In genomic region chr7:14894826-14895225, GRCh38 we compare ENCODE assay signal across 23 cellular contexts. TPM values are rescaled to one million over a fixed set of nuclear protein-coding genes. Genes with fewer than 3 reads are reported as not detected.
"Had no signal": no experiment of that assay in that cellular context is flagged by ENCODE, and none has a peak within 500 bp of the region (broad histone marks: within the 10 kb centered on the region; RNA-seq: fewer than 3 reads in every experiment).

No MANE protein-coding gene starts in this region.

- H3K27ac Mint-ChIP-seq: activated B cell treated with CpG ODN at 0.5 μM for 24 hours; activated CD4-positive, alpha-beta memory T cell treated with anti-CD3 and anti-CD28 coated beads for 36 hours; activated naive CD8-positive, alpha-beta T cell treated with anti-CD3 and anti-CD28 coated beads for 36 hours; effector memory CD8-positive, alpha-beta T cell; mesothelial cell of epicardium; natural killer cell treated with Interleukin-12 subunit alpha and Interleukin-12 subunit beta and Interleukin-15 and Interleukin-18, amount 100 ng/mL, for 72 hours; stimulated activated memory B cell treated with anti-CD40 and anti-IgM and Interleukin-4, amounts not matched to agents 10 μg/mL and 1 μg/mL and 100 μg/mL, for 72 hours; T-helper 2 cell treated with Interferon-gamma antibody and Interleukin-4, amounts not matched to agents 5 μg/mL and 100 μg/mL, for 36 hours had no signal

- H3K36me3 Mint-ChIP-seq: activated CD4-positive, alpha-beta memory T cell treated with anti-CD3 and anti-CD28 coated beads for 36 hours; activated naive CD8-positive, alpha-beta T cell treated with anti-CD3 and anti-CD28 coated beads for 36 hours; mesothelial cell of epicardium; natural killer cell treated with Interleukin-12 subunit alpha and Interleukin-12 subunit beta and Interleukin-15 and Interleukin-18, amount 100 ng/mL, for 72 hours; stimulated activated memory B cell treated with anti-CD40 and anti-IgM and Interleukin-4, amounts not matched to agents 10 μg/mL and 1 μg/mL and 100 μg/mL, for 72 hours had no signal

- H3K9me3 ChIP-seq: lower lobe of right lung, neutrophil, pancreas, sigmoid colon, spleen, testis, upper lobe of left lung had no signal

- H3K27me3 Mint-ChIP-seq: activated B cell treated with CpG ODN at 0.5 μM for 24 hours; activated CD4-positive, alpha-beta memory T cell treated with anti-CD3 and anti-CD28 coated beads for 36 hours; activated naive CD8-positive, alpha-beta T cell treated with anti-CD3 and anti-CD28 coated beads for 36 hours; effector memory CD8-positive, alpha-beta T cell; natural killer cell treated with Interleukin-12 subunit alpha and Interleukin-12 subunit beta and Interleukin-15 and Interleukin-18, amount 100 ng/mL, for 72 hours; stimulated activated memory B cell treated with anti-CD40 and anti-IgM and Interleukin-4, amounts not matched to agents 10 μg/mL and 1 μg/mL and 100 μg/mL, for 72 hours had no signal

- H3K36me3 ChIP-seq: cardiac muscle cell, lower lobe of right lung, neutrophil, pancreas, sigmoid colon, spleen, upper lobe of left lung had no signal

- H3K27me3 ChIP-seq: cardiac muscle cell, neutrophil, pancreas, sigmoid colon, spleen, testis, upper lobe of left lung had no signal

- H3K27ac ChIP-seq: cardiac muscle cell, lower lobe of right lung, neutrophil, pancreas, spleen, testis, upper lobe of left lung had no signal

- ATAC-seq: effector memory CD8-positive, alpha-beta T cell; lower lobe of right lung; natural killer cell treated with Interleukin-12 subunit alpha and Interleukin-12 subunit beta and Interleukin-15 and Interleukin-18, amount 100 ng/mL, for 72 hours; pancreas; stimulated activated memory B cell treated with anti-CD40 and anti-IgM and Interleukin-4, amounts not matched to agents 10 μg/mL and 1 μg/mL and 100 μg/mL, for 72 hours had no signal

- H3K4me1 ChIP-seq: lower lobe of right lung, pancreas, spleen, testis, upper lobe of left lung had no signal

- H3K4me3 ChIP-seq: cardiac muscle cell, lower lobe of right lung, pancreas, sigmoid colon, spleen, testis, upper lobe of left lung had no signal

- H3K4me1 Mint-ChIP-seq: activated B cell treated with CpG ODN at 0.5 μM for 24 hours; activated naive CD8-positive, alpha-beta T cell treated with anti-CD3 and anti-CD28 coated beads for 36 hours; stimulated activated memory B cell treated with anti-CD40 and anti-IgM and Interleukin-4, amounts not matched to agents 10 μg/mL and 1 μg/mL and 100 μg/mL, for 72 hours had no signal

- H3K9me3 Mint-ChIP-seq: activated CD4-positive, alpha-beta memory T cell treated with anti-CD3 and anti-CD28 coated beads for 36 hours; mesothelial cell of epicardium had no signal

- DNase-seq: activated B cell treated with CpG ODN at 0.5 μM for 24 hours; activated CD4-positive, alpha-beta memory T cell treated with anti-CD3 and anti-CD28 coated beads for 36 hours; activated CD4-positive, alpha-beta T cell treated with anti-CD3 and anti-CD28 coated beads for 4 hours; activated naive CD4-positive, alpha-beta T cell; activated naive CD8-positive, alpha-beta T cell treated with anti-CD3 and anti-CD28 coated beads for 36 hours; activated T-cell treated with anti-CD3 and anti-CD28 coated beads for 4 hours; amniotic stem cell; effector memory CD8-positive, alpha-beta T cell; hypothalamus; lower lobe of right lung; pancreas; sigmoid colon; spleen; stimulated activated CD4-positive, alpha-beta T cell treated with anti-CD3 and anti-CD28 coated beads, Interleukin-4, amount 100 ng/mL, for 4 hours; testis; upper lobe of left lung had no signal

- H3K4me3 Mint-ChIP-seq: activated B cell treated with CpG ODN at 0.5 μM for 24 hours; activated CD4-positive, alpha-beta memory T cell treated with anti-CD3 and anti-CD28 coated beads for 36 hours; activated naive CD8-positive, alpha-beta T cell treated with anti-CD3 and anti-CD28 coated beads for 36 hours; effector memory CD8-positive, alpha-beta T cell; mesothelial cell of epicardium; natural killer cell treated with Interleukin-12 subunit alpha and Interleukin-12 subunit beta and Interleukin-15 and Interleukin-18, amount 100 ng/mL, for 72 hours; stimulated activated memory B cell treated with anti-CD40 and anti-IgM and Interleukin-4, amounts not matched to agents 10 μg/mL and 1 μg/mL and 100 μg/mL, for 72 hours; T-helper 2 cell treated with Interferon-gamma antibody and Interleukin-4, amounts not matched to agents 5 μg/mL and 100 μg/mL, for 36 hours had no signal

RNA-seq across cellular contexts. Expression of gene DGKB, which starts 7.7 kb away (rescaled TPM):
- total RNA-seq: activated B cell treated with CpG ODN at 0.5 μM for 24 hours; activated CD4-positive, alpha-beta memory T cell treated with anti-CD3 and anti-CD28 coated beads for 36 hours; activated naive CD8-positive, alpha-beta T cell treated with anti-CD3 and anti-CD28 coated beads for 36 hours; dermis microvascular lymphatic vessel endothelial cell; natural killer cell treated with Interleukin-12 subunit alpha and Interleukin-12 subunit beta and Interleukin-15 and Interleukin-18, amount 100 ng/mL, for 72 hours had no signal
